ENCODE assay signal across 27 cellular contexts in the genomic region with DNA sequence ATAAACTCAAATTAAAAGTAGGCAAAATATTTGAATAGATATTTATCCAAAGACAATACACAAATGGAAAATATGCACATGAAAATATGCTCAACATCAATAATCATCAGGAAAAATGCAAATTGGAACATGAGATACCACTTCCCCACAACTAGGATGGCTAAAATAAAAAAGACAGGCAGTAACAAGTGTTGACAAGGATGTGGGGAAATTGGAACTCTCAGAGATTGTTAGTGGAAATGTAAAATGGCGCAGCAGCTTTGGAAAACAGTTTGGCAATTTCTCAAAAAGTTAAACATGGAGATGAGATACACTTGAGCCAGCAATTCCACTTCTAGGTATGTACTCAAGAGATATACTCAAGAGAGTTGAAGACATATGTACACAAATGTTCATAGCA.
"Had no signal": no experiment of that assay in that cellular context is flagged by ENCODE, and none has a peak within 500 bp of the region (broad histone marks: within the 10 kb centered on the region; RNA-seq: fewer than 3 reads in every experiment).

No MANE protein-coding gene starts in this region.

- H3K27me3 ChIP-seq: colonic mucosa, dorsolateral prefrontal cortex, esophagus muscularis mucosa, gastrocnemius medialis, gastroesophageal sphincter, heart left ventricle, heart right ventricle had no signal

- H3K4me3 ChIP-seq: colonic mucosa, coronary artery, dorsolateral prefrontal cortex, esophagus muscularis mucosa, esophagus squamous epithelium, gastrocnemius medialis, gastroesophageal sphincter, heart left ventricle, heart right ventricle had no signal

- H3K4me3 Mint-ChIP-seq: dendritic cell treated with granulocyte-macrophage colony-stimulating factor and Interleukin-4, amounts not matched to agents 40 ng/mL and 50 ng/mL, for 4 days; effector memory CD8-positive, alpha-beta T cell; endodermal cell had no signal

- H3K9me3 Mint-ChIP-seq: dendritic cell treated with granulocyte-macrophage colony-stimulating factor and Interleukin-4, amounts not matched to agents 40 ng/mL and 50 ng/mL, for 4 days; effector memory CD8-positive, alpha-beta T cell; endodermal cell had no signal

- H3K4me1 ChIP-seq: colonic mucosa, foreskin keratinocyte had no signal

- H3K27ac ChIP-seq: colonic mucosa, coronary artery, dorsolateral prefrontal cortex, epithelial cell of prostate, esophagus muscularis mucosa, esophagus squamous epithelium, foreskin keratinocyte, gastrocnemius medialis, gastroesophageal sphincter, heart left ventricle, heart right ventricle had no signal

- H3K36me3 ChIP-seq: colonic mucosa, esophagus squamous epithelium, gastrocnemius medialis had no signal

- H3K27ac Mint-ChIP-seq: dendritic cell treated with granulocyte-macrophage colony-stimulating factor and Interleukin-4, amounts not matched to agents 40 ng/mL and 50 ng/mL, for 4 days; effector memory CD8-positive, alpha-beta T cell; endodermal cell had no signal

- ATAC-seq: effector memory CD8-positive, alpha-beta T cell; esophagus mucosa; foreskin keratinocyte; gastrocnemius medialis; gastroesophageal sphincter; heart left ventricle; heart right ventricle had no signal

- DNase-seq: colonic mucosa; cortex of kidney; dermis blood vessel endothelial cell; effector CD4-positive, alpha-beta T cell; effector CD8-positive, alpha-beta T cell; effector memory CD4-positive, alpha-beta T cell; effector memory CD8-positive, alpha-beta T cell; endodermal cell; erythroblast; esophagus squamous epithelium; foreskin fibroblast; foreskin keratinocyte; foreskin melanocyte; gastrocnemius medialis; glutamatergic neuron; heart left ventricle; heart right ventricle had no signal

- H3K27me3 Mint-ChIP-seq: dendritic cell treated with granulocyte-macrophage colony-stimulating factor and Interleukin-4, amounts not matched to agents 40 ng/mL and 50 ng/mL, for 4 days had no signal

- FAIRE-seq: colon, endometrium, frontal cortex had no signal

- H3K9me3 ChIP-seq: colonic mucosa, esophagus muscularis mucosa, esophagus squamous epithelium, gastrocnemius medialis, gastroesophageal sphincter, heart left ventricle had no signal
